22 cellular contexts compared by ENCODE assay signal in the genomic region with DNA sequence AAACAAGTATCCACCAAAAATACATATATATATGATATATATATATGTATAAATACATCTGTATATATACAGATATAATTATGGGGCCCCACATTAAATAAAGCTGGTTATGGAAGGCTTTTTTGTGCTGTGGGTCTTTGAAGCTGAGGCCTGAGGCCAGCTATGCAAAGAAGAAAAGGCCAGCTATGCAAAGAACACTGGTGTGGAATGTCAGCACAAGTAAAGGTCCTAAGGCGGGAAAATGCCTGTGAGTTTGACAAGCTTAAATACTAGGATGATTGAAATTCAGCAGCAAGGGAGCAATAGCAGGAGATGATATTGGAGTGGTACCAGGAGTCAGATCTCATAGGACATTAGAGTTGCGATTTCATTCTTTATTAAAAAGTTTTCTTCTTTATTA. TPM values are rescaled to one million over a fixed set of nuclear protein-coding genes. Genes with fewer than 3 reads are reported as not detected.
DNase-seq lines count a peak whose midpoint lies in the region; ATAC-seq and TF ChIP-seq lines count a peak whose summit lies in the region.
"Had no signal": no experiment of that assay in that cellular context is flagged by ENCODE, and none has a peak within 500 bp of the region (broad histone marks: within the 10 kb centered on the region; RNA-seq: fewer than 3 reads in every experiment).

No MANE protein-coding gene starts in this region.

- H3K36me3 Mint-ChIP-seq in activated naive CD8-positive, alpha-beta T cell treated with anti-CD3 and anti-CD28 coated beads, Interleukin-2, amount 50 U/mL, for 24 hours (ENCODE audit: low read depth) = no peaks in the 10 kb centered on the region
- no peaks in the 10 kb centered on the region for H3K36me3 Mint-ChIP-seq in activated CD4-positive, alpha-beta memory T cell treated with anti-CD3 and anti-CD28 coated beads, Interleukin-2, amount 10 ng/mL, durations not matched to agents 7 days and 5 days (ENCODE audit: low read depth)

- no peak overlapping the region for H3K27ac Mint-ChIP-seq in activated naive CD8-positive, alpha-beta T cell treated with anti-CD3 and anti-CD28 coated beads, Interleukin-2, amount 50 U/mL, for 24 hours
- no peak overlapping the region for H3K27ac Mint-ChIP-seq in activated CD4-positive, alpha-beta memory T cell treated with anti-CD3 and anti-CD28 coated beads, Interleukin-2, amount 10 ng/mL, durations not matched to agents 7 days and 5 days
- H3K27ac Mint-ChIP-seq: CD4-positive, alpha-beta T cell had no signal

- ATAC-seq in GM21381 (IDR thresholded peaks at IDR 0.05; ENCODE audit: unreplicated experiment) = no peak
- ATAC-seq in activated naive CD8-positive, alpha-beta T cell treated with anti-CD3 and anti-CD28 coated beads, Interleukin-2, amount 50 U/mL, for 24 hours = no peak
- ATAC-seq: GM12878 had no signal

- no peaks in the 10 kb centered on the region for H3K79me2 ChIP-seq in mesendoderm (ENCODE audit: control insufficient read depth, insufficient read depth, low read length)

- no peak overlapping the region for H3K18ac ChIP-seq in mesendoderm (ENCODE audit: low read length)

- no CpG with 5 or more reads among the region's 2 CpGs for WGBS in mesendoderm (ENCODE audit: extremely low coverage, insufficient coverage, low lambda C conversion rate)

- no peak overlapping the region for H3K4ac ChIP-seq in mesendoderm (ENCODE audit: low read depth, low read length)

- no peaks in the 10 kb centered on the region for H3K27me3 Mint-ChIP-seq in activated naive CD8-positive, alpha-beta T cell treated with anti-CD3 and anti-CD28 coated beads, Interleukin-2, amount 50 U/mL, for 24 hours
- no peaks in the 10 kb centered on the region for H3K27me3 Mint-ChIP-seq in activated CD4-positive, alpha-beta memory T cell treated with anti-CD3 and anti-CD28 coated beads, Interleukin-2, amount 10 ng/mL, durations not matched to agents 7 days and 5 days

- H3K27me3 ChIP-seq in breast epithelium (no peaks in the 10 kb centered on the region), NT2/D1 (ENCODE audit: insufficient read depth, insufficient read length) (no peaks in the 10 kb centered on the region), mesendoderm (ENCODE audit: insufficient read depth, low read length, poor library complexity) (no peaks in the 10 kb centered on the region)
- H3K27me3 ChIP-seq: BLaER1 treated with 17β-estradiol and CSF1 and Interleukin-3, amounts not matched to agents 10 nM and 100 nM had no signal

- TF ChIP-seq CTCF in breast epithelium (IDR thresholded peaks at IDR 0.05) = no peak

- no peak overlapping the region for H2AK5ac ChIP-seq in mesendoderm (ENCODE audit: low read length)

- no peak overlapping the region for H4K8ac ChIP-seq in mesendoderm (ENCODE audit: low read depth, low read length)

- CTCF ChIA-PET in activated CD4-positive, alpha-beta memory T cell treated with anti-CD3 and anti-CD28 coated beads, Interleukin-2, amount 10 ng/mL, durations not matched to agents 7 days and 5 days (lab: Charles Lee) = no interaction called here

- H3K4me3 Mint-ChIP-seq in activated naive CD8-positive, alpha-beta T cell treated with anti-CD3 and anti-CD28 coated beads, Interleukin-2, amount 50 U/mL, for 24 hours = no peak overlapping the region
- no peak overlapping the region for H3K4me3 Mint-ChIP-seq in activated CD4-positive, alpha-beta memory T cell treated with anti-CD3 and anti-CD28 coated beads, Interleukin-2, amount 10 ng/mL, durations not matched to agents 7 days and 5 days
- H3K4me3 Mint-ChIP-seq: CD4-positive, alpha-beta T cell had no signal

- H3K27ac ChIP-seq in breast epithelium (peak overlapping the region in 1 of 2 donors; percentile 52), mesendoderm (ENCODE audit: low read depth, low read length) (no peak overlapping the region)
- H3K27ac ChIP-seq: BLaER1 treated with 17β-estradiol and CSF1 and Interleukin-3, amounts not matched to agents 10 nM and 100 nM; SK-N-MC had no signal

- H2BK15ac ChIP-seq in mesendoderm (replicated peaks; ENCODE audit: low read depth) = no peak overlapping the region

- H3K23ac ChIP-seq in mesendoderm (ENCODE audit: low read length) = no peak overlapping the region

- no peak for TF ChIP-seq POLR2A in breast epithelium (IDR thresholded peaks at IDR 0.05)

- H3K9me3 ChIP-seq in breast epithelium (no peaks in the 10 kb centered on the region), NT2/D1 (ENCODE audit: insufficient read depth, low read length) (no peaks in the 10 kb centered on the region)

- H2BK5ac ChIP-seq in mesendoderm (ENCODE audit: low read length) = no peak overlapping the region

- no peak overlapping the region for H4K5ac ChIP-seq in mesendoderm (ENCODE audit: low read length)

- H3K4me3 ChIP-seq in breast epithelium (no peak overlapping the region), NT2/D1 (ENCODE audit: insufficient read length, low read depth) (no peak overlapping the region), mesendoderm (ENCODE audit: low read length) (no peak overlapping the region)
- H3K4me3 ChIP-seq: BLaER1 treated with 17β-estradiol and CSF1 and Interleukin-3, amounts not matched to agents 10 nM and 100 nM; GM12878; SK-N-MC had no signal

- H2BK120ac ChIP-seq in mesendoderm (ENCODE audit: low read depth, low read length) = no peak overlapping the region

- DNase-seq in T47D (ENCODE audit: low read depth in 1 of 2, low spot score in 1 of 2) = peak; percentile 15 to 92
- no peak for DNase-seq in breast epithelium (ENCODE audit: low spot score in 2 of 2)
- DNase-seq in NT2/D1 (ENCODE audit: low read depth, low spot score) = peak; percentile 33
- peak; percentile 67 for DNase-seq in mesendoderm
- no peak for DNase-seq in activated CD8-positive, alpha-beta memory T cell treated with anti-CD3 and anti-CD28 coated beads, Interleukin-2, amount 50 U/mL, for 4 hours
- DNase-seq in activated naive CD8-positive, alpha-beta T cell treated with anti-CD3 and anti-CD28 coated beads, Interleukin-2, amount 50 U/mL, for 24 hours = no peak
- DNase-seq in activated CD4-positive, alpha-beta memory T cell treated with anti-CD3 and anti-CD28 coated beads, Interleukin-2, amount 10 ng/mL, durations not matched to agents 7 days and 5 days = no peak
- DNase-seq: CD4-positive, alpha-beta T cell; GDM1; H7; Karpas-422; NCI-H187; NCI-H2081 treated with DMSO at 0.1 percent for 48 hours; OCI-M1; SIG-M5 had no signal

- H3K4me1 ChIP-seq in breast epithelium (no peaks in the 10 kb centered on the region), NT2/D1 (ENCODE audit: insufficient read depth, insufficient read length) (no peaks in the 10 kb centered on the region), mesendoderm (ENCODE audit: control insufficient read depth, low read depth, low read length) (peaks cover 2% of the 10 kb centered on the region)

- H3K9me3 Mint-ChIP-seq in activated naive CD8-positive, alpha-beta T cell treated with anti-CD3 and anti-CD28 coated beads, Interleukin-2, amount 50 U/mL, for 24 hours = no peaks in the 10 kb centered on the region
- H3K9me3 Mint-ChIP-seq in activated CD4-positive, alpha-beta memory T cell treated with anti-CD3 and anti-CD28 coated beads, Interleukin-2, amount 10 ng/mL, durations not matched to agents 7 days and 5 days = peaks cover 1% of the 10 kb centered on the region

- no peaks in the 10 kb centered on the region for H3K4me1 Mint-ChIP-seq in activated naive CD8-positive, alpha-beta T cell treated with anti-CD3 and anti-CD28 coated beads, Interleukin-2, amount 50 U/mL, for 24 hours
- H3K4me1 Mint-ChIP-seq in activated CD4-positive, alpha-beta memory T cell treated with anti-CD3 and anti-CD28 coated beads, Interleukin-2, amount 10 ng/mL, durations not matched to agents 7 days and 5 days = no peaks in the 10 kb centered on the region

- no peaks in the 10 kb centered on the region for H3K36me3 ChIP-seq in breast epithelium
- H3K36me3 ChIP-seq in NT2/D1 (ENCODE audit: insufficient read depth, insufficient read length, low read length) = no peaks in the 10 kb centered on the region
- no peaks in the 10 kb centered on the region for H3K36me3 ChIP-seq in mesendoderm (ENCODE audit: control insufficient read depth, insufficient read depth, low read length)
- H3K36me3 ChIP-seq: BLaER1 treated with 17β-estradiol and CSF1 and Interleukin-3, amounts not matched to agents 10 nM and 100 nM had no signal

- intact Hi-C loops in breast epithelium (cut with DNase I; ENCODE audit: low total_unique reads) = no loop called here

- POLR2A ChIA-PET in activated CD4-positive, alpha-beta memory T cell treated with anti-CD3 and anti-CD28 coated beads, Interleukin-2, amount 10 ng/mL, durations not matched to agents 7 days and 5 days (lab: Charles Lee) = no interaction called here

- H3K79me1 ChIP-seq in mesendoderm (ENCODE audit: low read length) = no peaks in the 10 kb centered on the region

- H3K9ac ChIP-seq in NT2/D1 (ENCODE audit: insufficient read length, low read depth) (no peak overlapping the region), mesendoderm (ENCODE audit: low read length) (no peak overlapping the region)
- H3K9ac ChIP-seq: BLaER1 treated with 17β-estradiol and CSF1 and Interleukin-3, amounts not matched to agents 10 nM and 100 nM had no signal

- no peak overlapping the region for H3K56ac ChIP-seq in mesendoderm (ENCODE audit: low read length)

- H3K4me2 ChIP-seq in mesendoderm (ENCODE audit: low read length) = no peak overlapping the region

- in situ Hi-C loops in T47D (cut with HindIII; ENCODE audit: low pct_unique_long_range_greater_than_20kb, low sequenced_read_pairs) = no loop called here

RNA-seq across cellular contexts. Expression of gene ADGRF1, which starts 25.2 kb away (rescaled TPM):
- total RNA-seq in breast epithelium = 1 to 10 TPM in 1 of 3 donors, under 1 TPM in 1, not detected in 1; 0.66 to 3.5 TPM
- not detected for polyA plus RNA-seq in mesendoderm (2013, experiment 1 of 2)
- polyA plus RNA-seq in mesendoderm (2013, experiment 2 of 2) = not detected
- total RNA-seq in activated CD4-positive, alpha-beta memory T cell treated with anti-CD3 and anti-CD28 coated beads, Interleukin-2, amount 10 ng/mL, durations not matched to agents 7 days and 5 days = not detected
- total RNA-seq: CD4-positive, alpha-beta T cell; H7; HepG2; HT1080 had no signal
- polyA plus RNA-seq: AG04450, GM12878, HepG2 had no signal

Comparison
In these comparisons a context has a peak if more than half of its experiments do, and no peak if none do; other contexts are left out.
1. DNase-seq: peak in T47D (2 of 2), NT2/D1 (single experiment) and mesendoderm (single experiment); none in breast epithelium (0 of 2), activated CD8-positive, alpha-beta memory T cell treated with anti-CD3 and anti-CD28 coated beads, Interleukin-2, amount 50 U/mL, for 4 hours (single experiment), activated naive CD8-positive, alpha-beta T cell treated with anti-CD3 and anti-CD28 coated beads, Interleukin-2, amount 50 U/mL, for 24 hours (single experiment) and activated CD4-positive, alpha-beta memory T cell treated with anti-CD3 and anti-CD28 coated beads, Interleukin-2, amount 10 ng/mL, durations not matched to agents 7 days and 5 days (single experiment).